Comparison of ENCODE assay signal across 2 cellular contexts in genomic region chr22:50523458-50523805, GRCh38.
TF ChIP-seq lines count a peak whose summit lies in the region.

No MANE protein-coding gene starts in this region.

TF ChIP-seq in HCT116, 20 proteins besides CTCF, POLR2A, EP300 and RAD21:
- TF ChIP-seq ATF3 (IDR thresholded peaks at IDR 0.05) (no peak), ELF1 (IDR thresholded peaks at IDR 0.05; ENCODE audit: borderline replicate concordance, low read depth) (no peak), POLR2AphosphoS5 (IDR thresholded peaks at IDR 0.05; ENCODE audit: low read depth, low read length) (no peak), MAX (IDR thresholded peaks at IDR 0.05) (no peak), TCF7L2 (IDR thresholded peaks at IDR 0.05; ENCODE audit: borderline replicate concordance, extremely low read depth, insufficient read depth, insufficient read length) (no peak), EGR1 (IDR thresholded peaks at IDR 0.05; ENCODE audit: low read depth) (no peak), FOSL1 (IDR thresholded peaks at IDR 0.05; ENCODE audit: low read depth) (no peak), EZH2 (IDR thresholded peaks at IDR 0.05) (no peak), JUND (IDR thresholded peaks at IDR 0.05) (no peak), YY1 (IDR thresholded peaks at IDR 0.05; ENCODE audit: extremely low read depth, insufficient replicate concordance, low read depth, low read length) (no peak), SP1 (IDR thresholded peaks at IDR 0.05; ENCODE audit: low read depth) (no peak), ZFX (IDR thresholded peaks at IDR 0.05) (no peak), ZBTB33 (IDR thresholded peaks at IDR 0.05; ENCODE audit: extremely low read depth, insufficient replicate concordance, low read length) (no peak), ZNF274 (IDR thresholded peaks at IDR 0.05; ENCODE audit: low read depth, low read length) (no peak), CEBPB (IDR thresholded peaks at IDR 0.05; ENCODE audit: low read depth) (no peak), CBX3 (IDR thresholded peaks at IDR 0.05; ENCODE audit: low read depth) (no peak), SRF (IDR thresholded peaks at IDR 0.05; ENCODE audit: low read depth) (no peak), REST (IDR thresholded peaks at IDR 0.05; ENCODE audit: low read depth) (no peak), EZH2phosphoT487 (IDR thresholded peaks at IDR 0.05; ENCODE audit: borderline replicate concordance) (no peak), SIN3A (IDR thresholded peaks at IDR 0.05; ENCODE audit: low read depth) (no peak)

TF ChIP-seq in K562, 482 proteins besides CTCF, POLR2A, EP300 and RAD21:
- TF ChIP-seq ELF2 (CRISPR knock-in tag; IDR thresholded peaks at IDR 0.05) = no peak
- TF ChIP-seq ZNF589 (CRISPR knock-in tag; IDR thresholded peaks at IDR 0.05; ENCODE audit: low read depth) = no peak
- no peak for TF ChIP-seq TFAP4 (CRISPR knock-in tag; IDR thresholded peaks at IDR 0.05; ENCODE audit: borderline replicate concordance)
- TF ChIP-seq NR1H2 (CRISPR knock-in tag; IDR thresholded peaks at IDR 0.05) = no peak
- no peak for TF ChIP-seq DLX4 (CRISPR knock-in tag; IDR thresholded peaks at IDR 0.05)
- TF ChIP-seq TRIM25 (IDR thresholded peaks at IDR 0.05; ENCODE audit: borderline replicate concordance) = no peak
- peak; percentile 85 for TF ChIP-seq ZBTB33 (CRISPR knock-in tag; IDR thresholded peaks at IDR 0.05)
